8 cellular contexts compared by ENCODE assay signal in the genomic region with DNA sequence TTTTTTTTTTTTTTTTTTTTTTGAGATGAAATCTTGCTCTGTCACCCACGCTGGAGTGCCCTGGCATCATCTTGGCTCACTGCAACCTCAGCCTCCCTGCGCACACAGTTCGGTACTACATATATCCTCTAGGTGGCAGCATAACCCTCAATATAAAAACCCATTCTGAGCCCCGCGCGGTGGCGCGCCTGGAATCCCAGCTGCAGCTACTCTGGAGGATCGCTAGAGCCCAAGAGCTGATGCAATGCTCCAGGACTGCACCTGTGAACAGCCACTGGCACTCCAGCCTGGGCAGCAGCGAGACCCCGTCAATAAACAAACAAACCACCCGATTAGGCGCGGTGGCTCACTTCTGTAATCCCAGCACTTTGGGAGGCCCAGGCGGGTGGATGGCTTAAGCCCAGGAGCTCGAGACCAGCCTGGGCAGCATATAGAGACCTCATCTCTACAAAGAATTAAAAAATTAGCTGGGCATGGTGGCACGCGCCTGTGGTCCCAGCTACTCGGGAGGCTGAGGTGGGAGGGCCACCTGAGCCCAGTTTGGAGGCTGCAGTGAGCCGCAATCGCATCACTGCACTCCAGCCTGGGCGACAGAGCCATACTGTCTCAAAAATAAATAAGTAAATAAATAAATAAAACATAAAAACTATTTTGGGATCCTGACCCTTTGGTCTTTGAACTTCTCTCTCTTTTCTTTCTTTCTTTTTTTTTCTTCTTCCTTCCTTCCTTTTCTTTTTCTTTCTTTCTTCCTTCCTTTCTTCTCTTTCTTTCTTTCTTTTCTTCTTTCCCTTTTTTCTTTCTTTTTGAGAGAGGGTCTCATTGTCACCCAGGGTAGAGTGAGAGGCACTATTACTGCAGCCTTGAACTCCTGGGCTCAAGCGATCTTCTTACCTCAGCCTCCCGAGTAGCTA. TPM values are rescaled to one million over a fixed set of nuclear protein-coding genes. Genes with fewer than 3 reads are reported as not detected.
DNase-seq lines count a peak whose midpoint lies in the region; TF ChIP-seq lines count a peak whose summit lies in the region.

No MANE protein-coding gene starts in this region.

- in situ Hi-C loops in GM23248 (cut with MboI), result loop anchor here (5.0 to 25.0 kb wide), 3 partner anchors 119 to 322 kb away; no protein-coding TSS in a partner anchor

- H3K27me3 ChIP-seq in GM23248 (replicated peaks; ENCODE audit: insufficient read depth) (peaks cover 16% of the 10 kb centered on the region), Loucy (ENCODE audit: insufficient read depth, low read length, poor library complexity, severe bottlenecking) (no peaks in the 10 kb centered on the region)

- H3K4me3 ChIP-seq in GM23248 (no peak overlapping the region), Loucy (ENCODE audit: low read length, poor library complexity, severe bottlenecking) (peak overlapping the region; percentile 44)

- no peak overlapping the region for H3K27ac Mint-ChIP-seq in nephron progenitor cell
- H3K27ac Mint-ChIP-seq in stimulated activated naive CD8-positive, alpha-beta T cell treated with anti-CD3 and anti-CD28 coated beads, Interleukin-15, Interleukin-2, amounts not matched to agents 100 ng/mL and 50 ng/mL, for 24 hours, result no peak overlapping the region

- no peaks in the 10 kb centered on the region for H3K4me1 ChIP-seq in GM23248 (ENCODE audit: insufficient read depth)
- H3K4me1 ChIP-seq in Loucy (ENCODE audit: insufficient read depth, low read length, poor library complexity, severe bottlenecking), result no peaks in the 10 kb centered on the region

- H3K9ac ChIP-seq in GM23248 (no peak overlapping the region), Loucy (ENCODE audit: low read depth, low read length, poor library complexity, severe bottlenecking) (no peak overlapping the region)

- H3K9me2 ChIP-seq in GM23248 (ENCODE audit: insufficient read depth) (no peaks in the 10 kb centered on the region), Loucy (replicated peaks; ENCODE audit: low read depth, low read length) (no peaks in the 10 kb centered on the region)

- no peak overlapping the region for H3K27ac ChIP-seq in GM23248

- H3K36me3 ChIP-seq in GM23248 (ENCODE audit: low read depth) (no peaks in the 10 kb centered on the region), Loucy (ENCODE audit: insufficient read depth, low read length) (no peaks in the 10 kb centered on the region)

- H3K79me2 ChIP-seq in GM23248 (ENCODE audit: insufficient read depth) (no peaks in the 10 kb centered on the region), Loucy (ENCODE audit: insufficient read depth, low read length) (no peaks in the 10 kb centered on the region)

- DNase-seq in DMS114 treated with DMSO at 0.1 percent for 48 hours (lab: John Stamatoyannopoulos, UW; ENCODE audit: unreplicated experiment), result peak; percentile 62
- peak; percentile 93 for DNase-seq in GM23248
- peak; percentile 74 for DNase-seq in RPMI7951 (ENCODE audit: low read depth)
- peak; percentile 54 for DNase-seq in activated T-helper 1 cell treated with Interleukin-2 at 50 U/mL for 16 hours (ENCODE audit: low read depth)
- peak; percentile 78 for DNase-seq in fibroblast of gingiva (ENCODE audit: low read depth)
- DNase-seq in nephron progenitor cell, result peak; percentile 83

- H3K4me3 Mint-ChIP-seq in nephron progenitor cell, result no peak overlapping the region
- peak overlapping the region; percentile 43 for H3K4me3 Mint-ChIP-seq in stimulated activated naive CD8-positive, alpha-beta T cell treated with anti-CD3 and anti-CD28 coated beads, Interleukin-15, Interleukin-2, amounts not matched to agents 100 ng/mL and 50 ng/mL, for 24 hours

- no peaks in the 10 kb centered on the region for H3K36me3 Mint-ChIP-seq in nephron progenitor cell (ENCODE audit: low read depth)
- no peaks in the 10 kb centered on the region for H3K36me3 Mint-ChIP-seq in stimulated activated naive CD8-positive, alpha-beta T cell treated with anti-CD3 and anti-CD28 coated beads, Interleukin-15, Interleukin-2, amounts not matched to agents 100 ng/mL and 50 ng/mL, for 24 hours (ENCODE audit: low read depth)

- H3K4me1 Mint-ChIP-seq in nephron progenitor cell, result peaks cover 12% of the 10 kb centered on the region
- H3K4me1 Mint-ChIP-seq in stimulated activated naive CD8-positive, alpha-beta T cell treated with anti-CD3 and anti-CD28 coated beads, Interleukin-15, Interleukin-2, amounts not matched to agents 100 ng/mL and 50 ng/mL, for 24 hours (ENCODE audit: low read depth), result no peaks in the 10 kb centered on the region

- 19% methylated on average over 24 of the region's 24 CpGs for WGBS in GM23248 (ENCODE audit: low coverage in 1 of 2, low lambda C conversion rate in 2 of 2, missing lambda C conversion rate in 2 of 2), 2 experiments

- H2AFZ ChIP-seq in GM23248 (no peak overlapping the region), Loucy (ENCODE audit: low read length) (peak overlapping the region; percentile 76)

- H3K4me2 ChIP-seq in GM23248 (ENCODE audit: unreplicated experiment) (no peak overlapping the region), Loucy (ENCODE audit: low read depth, low read length, poor library complexity, severe bottlenecking) (peak overlapping the region; percentile 59)

- H3K9me3 Mint-ChIP-seq in nephron progenitor cell, result no peaks in the 10 kb centered on the region
- H3K9me3 Mint-ChIP-seq in stimulated activated naive CD8-positive, alpha-beta T cell treated with anti-CD3 and anti-CD28 coated beads, Interleukin-15, Interleukin-2, amounts not matched to agents 100 ng/mL and 50 ng/mL, for 24 hours, result no peaks in the 10 kb centered on the region

- no peaks in the 10 kb centered on the region for H4K20me1 ChIP-seq in GM23248 (ENCODE audit: insufficient read depth)
- no peaks in the 10 kb centered on the region for H4K20me1 ChIP-seq in Loucy (ENCODE audit: insufficient read depth, low read length, poor library complexity, severe bottlenecking)

- no peaks in the 10 kb centered on the region for H3F3A ChIP-seq in GM23248 (ENCODE audit: insufficient read depth)
- H3F3A ChIP-seq in Loucy (ENCODE audit: low read depth), result no peaks in the 10 kb centered on the region

- H3K27me3 Mint-ChIP-seq in nephron progenitor cell (ENCODE audit: low read depth, poor library complexity), result peaks cover 21% of the 10 kb centered on the region
- H3K27me3 Mint-ChIP-seq in stimulated activated naive CD8-positive, alpha-beta T cell treated with anti-CD3 and anti-CD28 coated beads, Interleukin-15, Interleukin-2, amounts not matched to agents 100 ng/mL and 50 ng/mL, for 24 hours, result peaks cover 7% of the 10 kb centered on the region

- H3K9me3 ChIP-seq in GM23248 (ENCODE audit: low read depth) (no peaks in the 10 kb centered on the region), Loucy (ENCODE audit: insufficient read depth, low read depth, low read length) (no peaks in the 10 kb centered on the region)

- TF ChIP-seq CTCF in Loucy (conservative IDR thresholded peaks at IDR 0.05; ENCODE audit: low read length), result peak; percentile 75
- TF ChIP-seq CTCF in nephron progenitor cell (IDR thresholded peaks at IDR 0.05), result peak; percentile 66

RNA-seq across cellular contexts. Expression of a gene that starts 15.4 kb away (rescaled TPM):
- total RNA-seq in GM23248 (2014; rRNA removed; shearing (Covaris generic)), result 24.8 and 26.5 TPM in 2 replicates
- 18.0 and 18.7 TPM in 2 replicates for polyA plus RNA-seq in GM23248 (2016; fragmentation: Nextera tagmentation; extraction: Ambion mirVana)
- total RNA-seq in RPMI7951 (2014; rRNA removed; shearing (Covaris generic)), result 14.1 and 19.7 TPM in 2 replicates

RNA-seq across cellular contexts. Expression of a gene that starts 16.1 kb away (rescaled TPM):
- 1.3 and 4.2 TPM in 2 replicates for total RNA-seq in GM23248 (2014; rRNA removed; shearing (Covaris generic))
- 1.5 and 1.9 TPM in 2 replicates for polyA plus RNA-seq in GM23248 (2016; fragmentation: Nextera tagmentation; extraction: Ambion mirVana)
- 40.3 and 45.4 TPM in 2 replicates for total RNA-seq in RPMI7951 (2014; rRNA removed; shearing (Covaris generic))
